2 cellular contexts compared by ENCODE assay signal in the genomic region with DNA sequence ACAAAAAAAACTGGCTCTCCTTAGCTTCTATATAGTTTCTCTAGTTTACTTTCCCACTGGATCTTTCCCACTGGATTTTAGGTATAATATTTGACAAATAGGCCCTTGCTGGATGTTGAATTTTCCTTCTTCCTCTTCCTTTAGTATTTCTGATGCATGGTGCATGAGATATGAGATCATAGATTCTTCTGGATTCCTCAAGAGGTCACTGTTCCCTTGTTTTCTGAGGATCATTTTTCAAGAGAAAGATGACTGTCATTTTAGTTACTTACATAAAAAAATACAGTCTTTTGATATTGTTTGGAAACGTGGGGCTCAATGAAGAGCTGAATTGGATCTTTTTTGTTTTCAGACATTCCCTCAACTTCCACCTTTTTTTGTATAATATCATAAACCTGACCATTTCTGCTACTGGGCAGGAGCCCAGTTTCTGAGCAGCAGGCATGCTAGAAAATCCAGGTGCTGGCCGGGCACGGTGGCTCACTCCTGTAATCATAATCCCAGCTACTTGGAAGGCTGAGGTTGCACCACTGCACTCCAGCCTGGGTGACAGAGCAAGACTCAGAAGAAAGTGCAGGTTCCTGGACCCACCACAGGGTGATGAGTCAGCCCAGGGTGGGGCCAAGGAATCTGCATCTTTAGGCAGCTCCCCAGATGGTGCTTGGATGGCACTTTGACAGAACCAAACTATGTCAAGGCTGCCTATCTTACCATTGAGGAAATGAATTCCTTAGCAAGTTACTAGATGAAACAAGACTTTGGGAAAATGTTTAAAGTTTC.
A peak's percentile ranks its signal among the peaks of the same experiment; 100 is the strongest.
TF ChIP-seq lines count a peak whose summit lies in the region.

No MANE protein-coding gene starts in this region.

TF ChIP-seq in K562, 482 proteins besides CTCF, POLR2A, EP300 and RAD21 (continues in another document):
- TF ChIP-seq FOSL1 (tag; conservative IDR thresholded peaks at IDR 0.05) (peak; percentile 48; the same call in 1 of the 2 replicates), NFE2 (IDR thresholded peaks at IDR 0.05; ENCODE audit: low read depth) (peak; percentile 55), SMC3 (conservative IDR thresholded peaks at IDR 0.05; ENCODE audit: insufficient read depth, low read depth, low read length) (peak; percentile 48; the same call in 1 of the 2 replicates), ZNF699 (CRISPR knock-in tag; IDR thresholded peaks at IDR 0.05; ENCODE audit: insufficient replicate concordance) (no peak), ZNF316 (IDR thresholded peaks at IDR 0.05) (0 out of 2 replicates have a peak, but pooled peaks have one; percentile 14), HDAC8 (tag; IDR thresholded peaks at IDR 0.05) (0 out of 2 replicates have a peak, but pooled peaks have one; percentile 33), JUN (IDR thresholded peaks at IDR 0.05; ENCODE audit: borderline replicate concordance, low read depth, low read length) (0 out of 2 replicates have a peak, but pooled peaks have one; percentile 39), JUN (CRISPR knock-in tag; IDR thresholded peaks at IDR 0.05; ENCODE audit: borderline replicate concordance) (no peak), MAFG (tag; conservative IDR thresholded peaks at IDR 0.05) (peak; percentile 66), JUND (IDR thresholded peaks at IDR 0.05; ENCODE audit: borderline replicate concordance, low read depth, low read length) (peak; percentile 55; the same call in 1 of the 2 replicates), JUND (tag; IDR thresholded peaks at IDR 0.05; ENCODE audit: borderline replicate concordance, low read depth, low read length) (peak; percentile 37; the same call in 2 of the 3 replicates), ZNF445 (CRISPR knock-in tag; IDR thresholded peaks at IDR 0.05; ENCODE audit: low read depth) (no peak), MEIS2 (IDR thresholded peaks at IDR 0.05; ENCODE audit: partially characterized antibody) (peak; percentile 55), ATF7 (IDR thresholded peaks at IDR 0.05) (peak; percentile 52; the same call in 1 of the 2 replicates), DMBX1 (CRISPR knock-in tag; IDR thresholded peaks at IDR 0.05; ENCODE audit: borderline replicate concordance) (no peak), SIN3B (IDR thresholded peaks at IDR 0.05; ENCODE audit: low read depth) (0 out of 2 replicates have a peak, but pooled peaks have one; percentile 13)
- TF ChIP-seq, protein P1, sequence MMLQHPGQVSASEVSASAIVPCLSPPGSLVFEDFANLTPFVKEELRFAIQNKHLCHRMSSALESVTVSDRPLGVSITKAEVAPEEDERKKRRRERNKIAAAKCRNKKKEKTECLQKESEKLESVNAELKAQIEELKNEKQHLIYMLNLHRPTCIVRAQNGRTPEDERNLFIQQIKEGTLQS (IDR thresholded peaks at IDR 0.05) = peak; percentile 57
- TF ChIP-seq, protein P1 (CRISPR knock-in tag; conservative IDR thresholded peaks at IDR 0.05) = no peak
- TF ChIP-seq, protein P2, sequence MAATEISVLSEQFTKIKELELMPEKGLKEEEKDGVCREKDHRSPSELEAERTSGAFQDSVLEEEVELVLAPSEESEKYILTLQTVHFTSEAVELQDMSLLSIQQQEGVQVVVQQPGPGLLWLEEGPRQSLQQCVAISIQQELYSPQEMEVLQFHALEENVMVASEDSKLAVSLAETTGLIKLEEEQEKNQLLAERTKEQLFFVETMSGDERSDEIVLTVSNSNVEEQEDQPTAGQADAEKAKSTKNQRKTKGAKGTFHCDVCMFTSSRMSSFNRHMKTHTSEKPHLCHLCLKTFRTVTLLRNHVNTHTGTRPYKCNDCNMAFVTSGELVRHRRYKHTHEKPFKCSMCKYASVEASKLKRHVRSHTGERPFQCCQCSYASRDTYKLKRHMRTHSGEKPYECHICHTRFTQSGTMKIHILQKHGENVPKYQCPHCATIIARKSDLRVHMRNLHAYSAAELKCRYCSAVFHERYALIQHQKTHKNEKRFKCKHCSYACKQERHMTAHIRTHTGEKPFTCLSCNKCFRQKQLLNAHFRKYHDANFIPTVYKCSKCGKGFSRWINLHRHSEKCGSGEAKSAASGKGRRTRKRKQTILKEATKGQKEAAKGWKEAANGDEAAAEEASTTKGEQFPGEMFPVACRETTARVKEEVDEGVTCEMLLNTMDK (IDR thresholded peaks at IDR 0.05; ENCODE audit: borderline replicate concordance, insufficient read depth, low read depth, low read length, poor library complexity, severe bottlenecking) = no peak
- TF ChIP-seq, protein P3, sequence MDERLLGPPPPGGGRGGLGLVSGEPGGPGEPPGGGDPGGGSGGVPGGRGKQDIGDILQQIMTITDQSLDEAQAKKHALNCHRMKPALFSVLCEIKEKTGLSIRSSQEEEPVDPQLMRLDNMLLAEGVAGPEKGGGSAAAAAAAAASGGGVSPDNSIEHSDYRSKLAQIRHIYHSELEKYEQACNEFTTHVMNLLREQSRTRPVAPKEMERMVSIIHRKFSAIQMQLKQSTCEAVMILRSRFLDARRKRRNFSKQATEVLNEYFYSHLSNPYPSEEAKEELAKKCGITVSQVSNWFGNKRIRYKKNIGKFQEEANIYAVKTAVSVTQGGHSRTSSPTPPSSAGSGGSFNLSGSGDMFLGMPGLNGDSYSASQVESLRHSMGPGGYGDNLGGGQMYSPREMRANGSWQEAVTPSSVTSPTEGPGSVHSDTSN (CRISPR knock-in tag; IDR thresholded peaks at IDR 0.05; ENCODE audit: low read depth) = no peak
- TF ChIP-seq, protein P3 (tag; conservative IDR thresholded peaks at IDR 0.05; ENCODE audit: low read depth) = peak; percentile 74
- TF ChIP-seq, protein P4, sequence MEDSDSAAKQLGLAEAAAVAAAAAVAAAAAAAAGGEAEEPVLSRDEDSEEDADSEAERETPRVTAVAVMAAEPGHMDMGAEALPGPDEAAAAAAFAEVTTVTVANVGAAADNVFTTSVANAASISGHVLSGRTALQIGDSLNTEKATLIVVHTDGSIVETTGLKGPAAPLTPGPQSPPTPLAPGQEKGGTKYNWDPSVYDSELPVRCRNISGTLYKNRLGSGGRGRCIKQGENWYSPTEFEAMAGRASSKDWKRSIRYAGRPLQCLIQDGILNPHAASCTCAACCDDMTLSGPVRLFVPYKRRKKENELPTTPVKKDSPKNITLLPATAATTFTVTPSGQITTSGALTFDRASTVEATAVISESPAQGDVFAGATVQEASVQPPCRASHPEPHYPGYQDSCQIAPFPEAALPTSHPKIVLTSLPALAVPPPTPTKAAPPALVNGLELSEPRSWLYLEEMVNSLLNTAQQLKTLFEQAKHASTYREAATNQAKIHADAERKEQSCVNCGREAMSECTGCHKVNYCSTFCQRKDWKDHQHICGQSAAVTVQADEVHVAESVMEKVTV (CRISPR knock-in tag; IDR thresholded peaks at IDR 0.05) = 0 out of 2 replicates have a peak, but pooled peaks have one; percentile 7

TF ChIP-seq in HepG2, 621 proteins besides CTCF, POLR2A, EP300 and RAD21:
- TF ChIP-seq FOSL2 (CRISPR knock-in tag; IDR thresholded peaks at IDR 0.05) = 0 out of 2 replicates have a peak, but pooled peaks have one; percentile 10
- TF ChIP-seq CBFB (CRISPR knock-in tag; IDR thresholded peaks at IDR 0.05) = no peak
- TF ChIP-seq STAG1 (CRISPR knock-in tag; IDR thresholded peaks at IDR 0.05) = peak; percentile 82
- peak; percentile 41; the same call in 1 of the 2 replicates for TF ChIP-seq NFE2L2 (IDR thresholded peaks at IDR 0.05; ENCODE audit: low read length)
- no peak for TF ChIP-seq ZKSCAN8 (CRISPR knock-in tag; IDR thresholded peaks at IDR 0.05; ENCODE audit: borderline replicate concordance)
- TF ChIP-seq, protein P5, sequence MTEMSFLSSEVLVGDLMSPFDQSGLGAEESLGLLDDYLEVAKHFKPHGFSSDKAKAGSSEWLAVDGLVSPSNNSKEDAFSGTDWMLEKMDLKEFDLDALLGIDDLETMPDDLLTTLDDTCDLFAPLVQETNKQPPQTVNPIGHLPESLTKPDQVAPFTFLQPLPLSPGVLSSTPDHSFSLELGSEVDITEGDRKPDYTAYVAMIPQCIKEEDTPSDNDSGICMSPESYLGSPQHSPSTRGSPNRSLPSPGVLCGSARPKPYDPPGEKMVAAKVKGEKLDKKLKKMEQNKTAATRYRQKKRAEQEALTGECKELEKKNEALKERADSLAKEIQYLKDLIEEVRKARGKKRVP (CRISPR knock-in tag; IDR thresholded peaks at IDR 0.05) = no peak
